In the genomic region with DNA sequence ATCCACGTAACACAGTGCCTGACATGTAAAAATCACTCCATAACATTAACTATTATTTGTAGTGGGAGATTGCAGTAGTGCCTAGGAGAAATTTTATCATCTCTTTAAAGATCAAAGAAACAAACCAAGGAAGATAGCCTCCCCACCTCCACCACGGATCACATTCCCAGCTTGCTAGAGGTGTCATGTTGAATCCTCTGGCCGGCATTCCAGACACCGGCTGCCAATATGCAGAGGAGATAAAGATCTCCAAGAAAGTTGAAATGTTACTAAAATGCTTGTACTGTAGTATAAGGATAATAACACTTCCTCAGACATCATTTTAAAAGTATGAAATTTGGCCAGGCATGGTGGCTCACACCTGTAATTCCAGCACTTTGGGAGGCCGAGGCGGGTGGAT, we compare ENCODE assay signal across 16 cellular contexts.
"Had no signal": no experiment of that assay in that cellular context is flagged by ENCODE, and none has a peak within 500 bp of the region (broad histone marks: within the 10 kb centered on the region; RNA-seq: fewer than 3 reads in every experiment).

No MANE protein-coding gene starts in this region.

- H3K9me3 Mint-ChIP-seq: activated CD8-positive, alpha-beta T cell treated with anti-CD3 and anti-CD28 coated beads for 36 hours; activated T-helper 1 cell treated with anti-CD3 and anti-CD28 coated beads, Interleukin-12 subunit alpha, Interleukin-12 subunit beta, Interleukin-2, Interleukin-4 antibody, amounts not matched to agents 30 ng/mL and 10 ng/mL and 1 ng/mL, durations not matched to agents 14 hours and 24 hours and 36 hours; naive B cell had no signal

- H3K27me3 Mint-ChIP-seq: activated CD8-positive, alpha-beta T cell treated with anti-CD3 and anti-CD28 coated beads for 36 hours; naive B cell had no signal

- H3K4me3 Mint-ChIP-seq: activated CD8-positive, alpha-beta T cell treated with anti-CD3 and anti-CD28 coated beads for 36 hours; activated T-helper 1 cell treated with anti-CD3 and anti-CD28 coated beads, Interleukin-12 subunit alpha, Interleukin-12 subunit beta, Interleukin-2, Interleukin-4 antibody, amounts not matched to agents 30 ng/mL and 10 ng/mL and 1 ng/mL, durations not matched to agents 14 hours and 24 hours and 36 hours had no signal

- H3K27me3 ChIP-seq: brain microvascular endothelial cell, suprapubic skin, upper lobe of right lung had no signal

- H3K4me1 ChIP-seq: lower lobe of right lung, prostate gland, upper lobe of right lung had no signal

- H3K36me3 Mint-ChIP-seq: naive B cell had no signal

- H3K4me3 ChIP-seq: lower lobe of right lung, prostate gland, suprapubic skin, upper lobe of right lung had no signal

- H3K9me3 ChIP-seq: lower lobe of right lung, prostate gland, suprapubic skin, upper lobe of right lung had no signal

- DNase-seq: activated CD8-positive, alpha-beta memory T cell treated with anti-CD3 and anti-CD28 coated beads, Interleukin-2, amount 50 U/mL, for 4 hours; activated CD8-positive, alpha-beta T cell treated with anti-CD3 and anti-CD28 coated beads for 36 hours; activated naive CD4-positive, alpha-beta T cell; effector memory CD4-positive, alpha-beta T cell; hippocampal formation; lower lobe of right lung; naive B cell; stimulated activated CD4-positive, alpha-beta T cell treated with anti-CD3 and anti-CD28 coated beads, Interleukin-2, amount 100 ng/mL, for 24 hours; stimulated activated naive CD4-positive, alpha-beta T cell; T1000; upper lobe of right lung had no signal

- H3K27ac ChIP-seq: brain microvascular endothelial cell, lower lobe of right lung, prostate gland, suprapubic skin, upper lobe of right lung had no signal

- H3K36me3 ChIP-seq: brain microvascular endothelial cell, lower lobe of right lung, prostate gland, suprapubic skin, upper lobe of right lung had no signal

- ATAC-seq: activated CD8-positive, alpha-beta T cell treated with anti-CD3 and anti-CD28 coated beads for 36 hours; lower lobe of right lung; sciatic nerve; upper lobe of right lung had no signal
